ENCODE assay signal across 8 cellular contexts in genomic region chr18:41954827-41955613, GRCh38. TPM values are rescaled to one million over a fixed set of nuclear protein-coding genes. Genes with fewer than 3 reads are reported as not detected.
DNase-seq lines count a peak whose midpoint lies in the region; ATAC-seq and TF ChIP-seq lines count a peak whose summit lies in the region.

TSS of gene PIK3C3 (plus strand) at chr18:41955234. CDS start at chr18:41955292, 58 bp downstream.

- peaks cover 4 to 26% (median 15%) of the 10 kb centered on the region in 4 donors for H3K4me1 ChIP-seq in liver (ENCODE audit: control insufficient read depth in 4 of 4, insufficient read depth in 4 of 4, low read length in 3 of 4)

- DNase-seq in CD1c-positive myeloid dendritic cell (ENCODE audit: extremely low spot score) (peak; percentile 99), NCI-H82 treated with DMSO at 0.1 percent for 48 hours (lab: John Stamatoyannopoulos, UW; ENCODE audit: unreplicated experiment) (peak; percentile 95), dorsolateral prefrontal cortex (peak; percentile 89 to 96 (median 91))
- peak; percentile 98 for DNase-seq in activated CD4-positive, alpha-beta memory T cell treated with anti-CD3 and anti-CD28 coated beads for 36 hours
- peak; percentile 98 for DNase-seq in stimulated activated CD4-positive, alpha-beta T cell treated with anti-CD3 and anti-CD28 coated beads, Interleukin-4, amount 100 ng/mL, for 24 hours

- POLR2A ChIA-PET in activated CD4-positive, alpha-beta memory T cell treated with anti-CD3 and anti-CD28 coated beads for 36 hours (lab: Charles Lee): interaction anchor here (1.4 kb wide), 1 partner anchor 20 kb away, joined by 7 read pairs; no protein-coding TSS in a partner anchor

- peaks cover 34% of the 10 kb centered on the region for H3K4me1 Mint-ChIP-seq in activated CD4-positive, alpha-beta memory T cell treated with anti-CD3 and anti-CD28 coated beads for 36 hours (ENCODE audit: low read depth)

- no peaks in the 10 kb centered on the region for H3K9me3 ChIP-seq in liver (ENCODE audit: control insufficient read depth in 4 of 4, low read length in 3 of 4)

- peak within 1 kb of the TSS in 42 of 59 donors; percentile 28 to 82 (median 58) for H3K27ac ChIP-seq in dorsolateral prefrontal cortex
- peak within 1 kb of the TSS; percentile 3 to 78 for H3K27ac ChIP-seq in liver (ENCODE audit: low read depth in 1 of 2, low read length in 2 of 2)

- ATAC-seq in GM19438 (IDR thresholded peaks at IDR 0.05; ENCODE audit: low read depth, unreplicated experiment): peak; percentile 98
- ATAC-seq in HG03575 (IDR thresholded peaks at IDR 0.05; ENCODE audit: extremely low read depth, insufficient number of reproducible peaks, low FRiP score, unreplicated experiment): peak; percentile 87

- H3K27me3 Mint-ChIP-seq in activated CD4-positive, alpha-beta memory T cell treated with anti-CD3 and anti-CD28 coated beads for 36 hours: peaks cover 1% of the 10 kb centered on the region

- H3K4me3 Mint-ChIP-seq in activated CD4-positive, alpha-beta memory T cell treated with anti-CD3 and anti-CD28 coated beads for 36 hours: peak within 1 kb of the TSS; percentile 100

- no peaks in the 10 kb centered on the region for H3K27me3 ChIP-seq in dorsolateral prefrontal cortex
- no peaks in the 10 kb centered on the region for H3K27me3 ChIP-seq in liver (ENCODE audit: control insufficient read depth in 4 of 4, insufficient read depth in 4 of 4, low read length in 3 of 4)

- TF ChIP-seq CTCF in dorsolateral prefrontal cortex (IDR thresholded peaks at IDR 0.05 in 54 of 56, conservative IDR thresholded peaks at IDR 0.05 in 2 of 56; ENCODE audit: low read depth in 1 of 56, partially characterized antibody in 56 of 56) (peak in 13 of 56 donors; percentile 8 to 41 (median 15)), liver (IDR thresholded peaks at IDR 0.05; ENCODE audit: low read depth, low read length, missing input control) (no peak)

- peaks cover 18% of the 10 kb centered on the region for H3K36me3 Mint-ChIP-seq in activated CD4-positive, alpha-beta memory T cell treated with anti-CD3 and anti-CD28 coated beads for 36 hours

- H3K9ac ChIP-seq in liver (ENCODE audit: low read depth in 1 of 2, low read length in 2 of 2): peak within 1 kb of the TSS; percentile 77 to 94

- CTCF ChIA-PET in activated CD4-positive, alpha-beta memory T cell treated with anti-CD3 and anti-CD28 coated beads for 36 hours (lab: Charles Lee): interaction anchor here (1.0 kb wide), 1 partner anchor 159 kb away, joined by 3 read pairs; no protein-coding TSS in a partner anchor

- WGBS in liver: under 1% methylated on average over 38 of the region's 38 CpGs

- peaks cover 0 to 8% (median 8%) of the 10 kb centered on the region in 4 donors for H3K36me3 ChIP-seq in liver (ENCODE audit: control insufficient read depth in 4 of 4, insufficient read depth in 3 of 4, low read depth in 1 of 4, low read length in 3 of 4)

- no peak for TF ChIP-seq RAD21 in liver (IDR thresholded peaks at IDR 0.05)

- intact Hi-C loops in activated CD4-positive, alpha-beta memory T cell treated with anti-CD3 and anti-CD28 coated beads for 36 hours (cut with micrococcal nuclease): loop anchor here (1.0 kb wide), 3 partner anchors 8 to 28 kb away; no protein-coding TSS in a partner anchor
- intact Hi-C loops in dorsolateral prefrontal cortex (cut with DNase I): no loop called here

- H3K4me3 ChIP-seq in dorsolateral prefrontal cortex: peak within 1 kb of the TSS; percentile 41 to 100 (median 89)
- peak within 1 kb of the TSS; percentile 66 to 100 (median 79) for H3K4me3 ChIP-seq in liver (ENCODE audit: low read depth in 1 of 3, low read length in 3 of 3)

- no peaks in the 10 kb centered on the region for H3K9me3 Mint-ChIP-seq in activated CD4-positive, alpha-beta memory T cell treated with anti-CD3 and anti-CD28 coated beads for 36 hours

- peak within 1 kb of the TSS; percentile 97 for H3K27ac Mint-ChIP-seq in activated CD4-positive, alpha-beta memory T cell treated with anti-CD3 and anti-CD28 coated beads for 36 hours

TF ChIP-seq in liver, 16 proteins besides CTCF, POLR2A, EP300 and RAD21:
- no peak for TF ChIP-seq HNF4G (IDR thresholded peaks at IDR 0.05)
- TF ChIP-seq, protein P1, sequence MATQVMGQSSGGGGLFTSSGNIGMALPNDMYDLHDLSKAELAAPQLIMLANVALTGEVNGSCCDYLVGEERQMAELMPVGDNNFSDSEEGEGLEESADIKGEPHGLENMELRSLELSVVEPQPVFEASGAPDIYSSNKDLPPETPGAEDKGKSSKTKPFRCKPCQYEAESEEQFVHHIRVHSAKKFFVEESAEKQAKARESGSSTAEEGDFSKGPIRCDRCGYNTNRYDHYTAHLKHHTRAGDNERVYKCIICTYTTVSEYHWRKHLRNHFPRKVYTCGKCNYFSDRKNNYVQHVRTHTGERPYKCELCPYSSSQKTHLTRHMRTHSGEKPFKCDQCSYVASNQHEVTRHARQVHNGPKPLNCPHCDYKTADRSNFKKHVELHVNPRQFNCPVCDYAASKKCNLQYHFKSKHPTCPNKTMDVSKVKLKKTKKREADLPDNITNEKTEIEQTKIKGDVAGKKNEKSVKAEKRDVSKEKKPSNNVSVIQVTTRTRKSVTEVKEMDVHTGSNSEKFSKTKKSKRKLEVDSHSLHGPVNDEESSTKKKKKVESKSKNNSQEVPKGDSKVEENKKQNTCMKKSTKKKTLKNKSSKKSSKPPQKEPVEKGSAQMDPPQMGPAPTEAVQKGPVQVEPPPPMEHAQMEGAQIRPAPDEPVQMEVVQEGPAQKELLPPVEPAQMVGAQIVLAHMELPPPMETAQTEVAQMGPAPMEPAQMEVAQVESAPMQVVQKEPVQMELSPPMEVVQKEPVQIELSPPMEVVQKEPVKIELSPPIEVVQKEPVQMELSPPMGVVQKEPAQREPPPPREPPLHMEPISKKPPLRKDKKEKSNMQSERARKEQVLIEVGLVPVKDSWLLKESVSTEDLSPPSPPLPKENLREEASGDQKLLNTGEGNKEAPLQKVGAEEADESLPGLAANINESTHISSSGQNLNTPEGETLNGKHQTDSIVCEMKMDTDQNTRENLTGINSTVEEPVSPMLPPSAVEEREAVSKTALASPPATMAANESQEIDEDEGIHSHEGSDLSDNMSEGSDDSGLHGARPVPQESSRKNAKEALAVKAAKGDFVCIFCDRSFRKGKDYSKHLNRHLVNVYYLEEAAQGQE (IDR thresholded peaks at IDR 0.05): no peak
- TF ChIP-seq, protein P2, sequence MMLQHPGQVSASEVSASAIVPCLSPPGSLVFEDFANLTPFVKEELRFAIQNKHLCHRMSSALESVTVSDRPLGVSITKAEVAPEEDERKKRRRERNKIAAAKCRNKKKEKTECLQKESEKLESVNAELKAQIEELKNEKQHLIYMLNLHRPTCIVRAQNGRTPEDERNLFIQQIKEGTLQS (IDR thresholded peaks at IDR 0.05): no peak
- TF ChIP-seq EGR1 (IDR thresholded peaks at IDR 0.05; ENCODE audit: low read depth in 2 of 2): peak; percentile 92 to 94
- peak; percentile 94 for TF ChIP-seq MAX (IDR thresholded peaks at IDR 0.05)
- no peak for TF ChIP-seq TAF1 (conservative IDR thresholded peaks at IDR 0.05)
- TF ChIP-seq HNF4A (conservative IDR thresholded peaks at IDR 0.05): peak; percentile 7 to 13
- peak; percentile 8 for TF ChIP-seq FOXA2 (IDR thresholded peaks at IDR 0.05)
- TF ChIP-seq JUND (IDR thresholded peaks at IDR 0.05): no peak
- no peak for TF ChIP-seq NR2F2 (IDR thresholded peaks at IDR 0.05)
- TF ChIP-seq GABPA (IDR thresholded peaks at IDR 0.05 in 1 of 2, conservative IDR thresholded peaks at IDR 0.05 in 1 of 2): peak; percentile 88 to 99
- peak; percentile 62 for TF ChIP-seq SP1 (IDR thresholded peaks at IDR 0.05)
- no peak for TF ChIP-seq FOXA1 (IDR thresholded peaks at IDR 0.05)
- peak in 1 of 2 donors; percentile 18 for TF ChIP-seq RXRA (IDR thresholded peaks at IDR 0.05)
- peak; percentile 78 for TF ChIP-seq ZBTB33 (IDR thresholded peaks at IDR 0.05)
- peak; percentile 100 for TF ChIP-seq YY1 (IDR thresholded peaks at IDR 0.05)

RNA-seq across cellular contexts. Expression of gene PIK3C3, which starts in this region (rescaled TPM):
- 10 to 100 TPM; 46.8 to 49.5 TPM for total RNA-seq in activated CD4-positive, alpha-beta memory T cell treated with anti-CD3 and anti-CD28 coated beads for 36 hours
- 100 to 1,000 TPM in 24 of 120 experiments, 10 to 100 TPM in 96; 66.9 to 118 (median 91.8) TPM for total RNA-seq in dorsolateral prefrontal cortex
- total RNA-seq in liver: 10 to 100 TPM; 18.1 to 25.8 TPM
- 10 to 100 TPM; 12.2 to 13.6 TPM for polyA plus RNA-seq in liver

Comparison
In these comparisons a context has a peak if more than half of its experiments do, and no peak if none do; other contexts are left out.
1. Peak in every context shown above with its lines: DNase-seq, ATAC-seq, H3K4me3 ChIP-seq and H3K27ac ChIP-seq.